In genomic region chr5:123554601-123555000, GRCh38 we compare ENCODE assay signal across 18 cellular contexts. TPM values are rescaled to one million over a fixed set of nuclear protein-coding genes. Genes with fewer than 3 reads are reported as not detected.
DNase-seq lines count a peak whose midpoint lies in the region; ATAC-seq and TF ChIP-seq lines count a peak whose summit lies in the region.
"Had no signal": no experiment of that assay in that cellular context is flagged by ENCODE, and none has a peak within 500 bp of the region (broad histone marks: within the 10 kb centered on the region; RNA-seq: fewer than 3 reads in every experiment).

No MANE protein-coding gene starts in this region.

- no peaks in the 10 kb centered on the region for H3K9me3 Mint-ChIP-seq in endodermal cell

- H3K36me3 ChIP-seq in SK-N-SH (replicated peaks in 1 of 2; ENCODE audit: control insufficient read depth in 1 of 2, insufficient read depth in 2 of 2, low read length in 1 of 2) (peaks cover 18 to 32% of the 10 kb centered on the region in 2 experiments), OCI-LY1 (ENCODE audit: insufficient read depth, low read length) (peaks cover 24% of the 10 kb centered on the region), endodermal cell (ENCODE audit: control insufficient read depth, insufficient read depth, low read length) (peaks cover 11% of the 10 kb centered on the region)

- no peaks in the 10 kb centered on the region for H3K27me3 ChIP-seq in SK-N-SH (ENCODE audit: insufficient read depth)
- H3K27me3 ChIP-seq in OCI-LY1 (ENCODE audit: insufficient read depth, low read length) = no peaks in the 10 kb centered on the region
- no peaks in the 10 kb centered on the region for H3K27me3 ChIP-seq in endodermal cell (ENCODE audit: control insufficient read depth, insufficient read depth, low read length, poor library complexity, severe bottlenecking)

- TF ChIP-seq RAD21 in SK-N-SH (IDR thresholded peaks at IDR 0.05; ENCODE audit: low read length) = 0 out of 2 replicates have a peak, but pooled peaks have one; percentile 5

- peak overlapping the region; percentile 2 for H3K27ac Mint-ChIP-seq in endodermal cell

- H3K4me2 ChIP-seq in SK-N-SH (no peak overlapping the region), OCI-LY1 (ENCODE audit: low read length) (no peak overlapping the region)

- H3K4me1 ChIP-seq in SK-N-SH (ENCODE audit: control insufficient read depth in 1 of 2, insufficient read depth in 2 of 2, low read depth in 1 of 2, low read length in 1 of 2) (peaks cover 0 to 2% of the 10 kb centered on the region in 2 experiments; a peak in 3 of 4 replicates), OCI-LY1 (ENCODE audit: insufficient read depth, low read length, severe bottlenecking) (peaks cover 14% of the 10 kb centered on the region), endodermal cell (ENCODE audit: control insufficient read depth, insufficient read depth, low read length) (peaks cover 2% of the 10 kb centered on the region)

- no peaks in the 10 kb centered on the region for H4K20me1 ChIP-seq in SK-N-SH (ENCODE audit: insufficient read depth)
- H4K20me1 ChIP-seq in OCI-LY1 (ENCODE audit: insufficient read depth, low read length) = no peaks in the 10 kb centered on the region

- DNase-seq in SK-N-SH = no peak
- DNase-seq in endodermal cell = no peak
- DNase-seq in COLO668 (lab: John Stamatoyannopoulos, UW; ENCODE audit: unreplicated experiment) = no peak
- DNase-seq in NCI-H1048 (lab: John Stamatoyannopoulos, UW) = no peak
- no peak for DNase-seq in activated gamma-delta T cell treated with Interleukin-2 at 50 U/mL for 16 hours
- DNase-seq: C1 segment of cervical spinal cord, DMS 273 treated with DMSO at 0.1 percent for 48 hours, GF-D8, H7, KBM-7, NCI-H1436 treated with DMSO at 0.1 percent for 48 hours, NCI-H2029 treated with DMSO at 0.1 percent for 48 hours, NCI-H2171 treated with DMSO at 0.1 percent for 48 hours, NCI-H748 treated with DMSO at 0.1 percent for 48 hours had no signal

- CTCF ChIA-PET in SK-N-SH (lab: Yijun Ruan, JAX) = interaction anchor here (0.6 to 1.5 kb wide), 2 partner anchors 20 to 56 kb away, joined by 3 read pairs; no protein-coding TSS in a partner anchor

- peaks cover 12% of the 10 kb centered on the region for H3K79me2 ChIP-seq in SK-N-SH (ENCODE audit: insufficient read depth)
- H3K79me2 ChIP-seq in OCI-LY1 (ENCODE audit: insufficient read depth, low read length) = peaks cover 13% of the 10 kb centered on the region

- H3F3A ChIP-seq in SK-N-SH (replicated peaks; ENCODE audit: insufficient read depth) = no peaks in the 10 kb centered on the region
- no peaks in the 10 kb centered on the region for H3F3A ChIP-seq in OCI-LY1 (ENCODE audit: insufficient read depth, low read length)

- H3K27ac ChIP-seq in SK-N-SH (ENCODE audit: low read depth in 2 of 2, low read length in 1 of 2) (no peak overlapping the region), OCI-LY1 (ENCODE audit: low read depth, low read length, poor library complexity, severe bottlenecking) (no peak overlapping the region), endodermal cell (ENCODE audit: low read depth, low read length) (no peak overlapping the region)

- WGBS in SK-N-SH (ENCODE audit: low lambda C conversion rate) = 64% methylated on average over 4 of the region's 4 CpGs
- WGBS in endodermal cell (ENCODE audit: insufficient coverage in 1 of 2, insufficient read length in 1 of 2), 2 experiments = 80% methylated on average over 4 of the region's 4 CpGs

- no peaks in the 10 kb centered on the region for H3K27me3 Mint-ChIP-seq in endodermal cell (ENCODE audit: insufficient read depth)

- H3K4me1 Mint-ChIP-seq in endodermal cell = peaks cover 13% of the 10 kb centered on the region

- no peaks in the 10 kb centered on the region for H3K9me3 ChIP-seq in SK-N-SH
- H3K9me3 ChIP-seq in OCI-LY1 (ENCODE audit: low read length) = no peaks in the 10 kb centered on the region
- no peaks in the 10 kb centered on the region for H3K9me3 ChIP-seq in endodermal cell (ENCODE audit: control insufficient read depth, low read length)

- ATAC-seq in SK-N-SH treated with all-trans-retinoic acid at 6 μM for 48 hours (no peak; the same call in 1 of the 3 replicates), HG03442 (IDR thresholded peaks at IDR 0.05; ENCODE audit: unreplicated experiment) (no peak)
- ATAC-seq: Right ventricle myocardium inferior had no signal

- no peak overlapping the region for H3K4me3 ChIP-seq in SK-N-SH (ENCODE audit: low read depth in 2 of 2, low read length in 1 of 2)
- no peak overlapping the region for H3K4me3 ChIP-seq in OCI-LY1 (ENCODE audit: low read depth, low read length, poor library complexity, severe bottlenecking)
- no peak overlapping the region for H3K4me3 ChIP-seq in endodermal cell (ENCODE audit: low read length)

- POLR2A ChIA-PET in SK-N-SH (lab: Yijun Ruan, JAX) = no interaction called here

- no peak overlapping the region for H3K4me3 Mint-ChIP-seq in endodermal cell

- H3K9me2 ChIP-seq in SK-N-SH = no peaks in the 10 kb centered on the region
- H3K9me2 ChIP-seq in OCI-LY1 (ENCODE audit: low read depth, low read length) = no peaks in the 10 kb centered on the region

- H2AFZ ChIP-seq in SK-N-SH (ENCODE audit: low read depth) = no peak overlapping the region
- no peak overlapping the region for H2AFZ ChIP-seq in OCI-LY1 (ENCODE audit: low read length)

- H3K36me3 Mint-ChIP-seq in endodermal cell (ENCODE audit: low read depth) = peaks cover 7% of the 10 kb centered on the region

- H3K9ac ChIP-seq in SK-N-SH = no peak overlapping the region
- H3K9ac ChIP-seq in OCI-LY1 (ENCODE audit: low read length) = no peak overlapping the region
- H3K9ac ChIP-seq in endodermal cell (ENCODE audit: extremely low read depth, low read length, poor library complexity, severe bottlenecking) = no peak overlapping the region

- TF ChIP-seq CTCF in SK-N-SH (IDR thresholded peaks at IDR 0.05) (no peak; the same call in 1 of the 2 replicates), OCI-LY1 (IDR thresholded peaks at IDR 0.05; ENCODE audit: low read length) (peak; percentile 12; the same call in 1 of the 2 replicates), endodermal cell (conservative IDR thresholded peaks at IDR 0.05) (peak; percentile 34)

- no peak for TF ChIP-seq EP300 in SK-N-SH (IDR thresholded peaks at IDR 0.05; ENCODE audit: borderline replicate concordance in 1 of 2, low read depth in 1 of 2, low read length in 1 of 2)

TF ChIP-seq in SK-N-SH, 30 proteins besides CTCF, POLR2A, EP300 and RAD21:
- TF ChIP-seq GATA2 (CRISPR knock-in tag; IDR thresholded peaks at IDR 0.05) (peak; percentile 63), USF1 (IDR thresholded peaks at IDR 0.05; ENCODE audit: borderline replicate concordance, low read depth) (no peak)

TF ChIP-seq in SK-N-SH treated with all-trans-retinoic acid at 6 μM for 48 hours, 23 proteins besides CTCF, POLR2A, EP300 and RAD21 (continues in another document):
- TF ChIP-seq PATZ1 (CRISPR knock-in tag; IDR thresholded peaks at IDR 0.05; ENCODE audit: borderline replicate concordance) (no peak), ZNF8 (CRISPR knock-in tag; IDR thresholded peaks at IDR 0.05) (no peak), ARNTL (CRISPR knock-in tag; IDR thresholded peaks at IDR 0.05; ENCODE audit: borderline replicate concordance, low read depth) (no peak), CSRNP3 (CRISPR knock-in tag; IDR thresholded peaks at IDR 0.05) (no peak), ZFP30 (CRISPR knock-in tag; IDR thresholded peaks at IDR 0.05) (no peak), PPARA (CRISPR knock-in tag; IDR thresholded peaks at IDR 0.05; ENCODE audit: borderline replicate concordance) (no peak), TCF4 (CRISPR knock-in tag; IDR thresholded peaks at IDR 0.05; ENCODE audit: borderline replicate concordance) (no peak)

RNA-seq across cellular contexts. Expression of gene CSNK1G3, which starts 42.6 kb away (rescaled TPM):
- 12.9 and 13.1 TPM in 2 replicates for polyA plus RNA-seq in SK-N-SH (2012; rRNA removed)
- polyA plus RNA-seq in SK-N-SH (2012; cell fraction: cytosol; rRNA removed) = 15.9 and 19.7 TPM in 2 replicates
- 7.6 and 13.5 TPM in 2 replicates for polyA plus RNA-seq in SK-N-SH (2012; cell fraction: nucleus; rRNA removed)
- total RNA-seq in endodermal cell = 10 to 100 TPM; 47.5 to 48.4 TPM
- polyA plus RNA-seq in endodermal cell (2013, experiment 1 of 2) = 39.7 TPM
- polyA plus RNA-seq in endodermal cell (2013, experiment 2 of 2) = 38.4 TPM
